ENCODE assay signal across 11 cellular contexts in the genomic region with DNA sequence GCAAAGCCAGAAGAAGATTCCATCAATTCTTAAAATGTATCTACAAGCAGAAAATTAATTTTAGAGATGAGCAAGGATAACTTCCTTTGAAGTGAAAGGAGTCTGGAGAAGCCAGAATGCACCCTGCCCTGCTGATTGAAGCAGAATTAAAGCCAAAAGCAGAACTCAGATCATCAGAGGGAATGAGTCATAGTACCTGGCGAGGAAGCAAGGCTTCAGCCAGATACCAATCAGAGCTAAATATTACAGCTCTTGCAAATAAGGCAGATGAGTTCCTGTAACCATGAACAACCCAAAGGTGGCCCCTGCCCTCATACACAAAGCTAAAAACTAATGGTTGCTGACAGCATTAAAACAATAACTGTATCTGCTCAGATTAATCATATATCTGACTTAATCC. TPM values are rescaled to one million over a fixed set of nuclear protein-coding genes. Genes with fewer than 3 reads are reported as not detected.
DNase-seq lines count a peak whose midpoint lies in the region; ATAC-seq, FAIRE-seq and TF ChIP-seq lines count a peak whose summit lies in the region.
"Had no signal": no experiment of that assay in that cellular context is flagged by ENCODE, and none has a peak within 500 bp of the region (broad histone marks: within the 10 kb centered on the region; RNA-seq: fewer than 3 reads in every experiment).

No MANE protein-coding gene starts in this region.

- intact Hi-C loops in K562 (cut with micrococcal nuclease), result no loop called here
- intact Hi-C loops in transverse colon (cut with DNase I; ENCODE audit: low total_unique reads), result no loop called here

- H3K27ac ChIP-seq in K562 (ENCODE audit: extremely low read depth, low read depth, low read length), result no peak overlapping the region
- peak overlapping the region; percentile 47 for H3K27ac ChIP-seq in osteoblast (ENCODE audit: low read depth, low read length)
- H3K27ac ChIP-seq in transverse colon, result no peak overlapping the region
- H3K27ac ChIP-seq: suprapubic skin had no signal

- DNase-seq in GM03348 (ENCODE audit: low spot score) (peak; percentile 35), NB4 (ENCODE audit: low read depth) (peak; percentile 45), K562 (ENCODE audit: extremely low read depth in 1 of 4, low spot score in 3 of 4) (no peak), osteoblast (ENCODE audit: insufficient read length, low spot score, missing footprints) (peak; percentile 68), transverse colon (no peak)
- DNase-seq in stimulated activated naive CD4-positive, alpha-beta T cell treated with Interleukin-2 at 50 U/mL for 16 hours (lab: John Stamatoyannopoulos, UW), result no peak
- DNase-seq: foreskin melanocyte, NCI-H774 had no signal

- no peak overlapping the region for H3K9ac ChIP-seq in K562 (ENCODE audit: insufficient read depth in 1 of 2, low read depth in 2 of 2, low read length in 2 of 2)

- no peak for TF ChIP-seq CTCF in NB4 (IDR thresholded peaks at IDR 0.05; ENCODE audit: low read depth, low read length)
- no peak for TF ChIP-seq CTCF in K562 (IDR thresholded peaks at IDR 0.05 in 2 of 3, conservative IDR thresholded peaks at IDR 0.05 in 1 of 3; ENCODE audit: insufficient read depth in 2 of 3, low read depth in 1 of 3, low read length in 3 of 3)
- TF ChIP-seq CTCF in osteoblast (IDR thresholded peaks at IDR 0.05; ENCODE audit: extremely low read depth, low read depth, low read length), result no peak
- TF ChIP-seq CTCF in transverse colon (IDR thresholded peaks at IDR 0.05), result no peak

- H3K4me2 ChIP-seq in K562 (ENCODE audit: insufficient read depth, low read length) (no peak overlapping the region), osteoblast (ENCODE audit: insufficient read depth, low read length) (peak overlapping the region; percentile 34)

- H3K27me3 ChIP-seq in K562 (ENCODE audit: control insufficient read depth in 2 of 2, insufficient read depth in 2 of 2, low read length in 2 of 2), result no peaks in the 10 kb centered on the region
- H3K27me3 ChIP-seq in osteoblast (ENCODE audit: insufficient read depth, low read length), result no peaks in the 10 kb centered on the region
- peaks cover 10% of the 10 kb centered on the region for H3K27me3 ChIP-seq in transverse colon

- POLR2A ChIA-PET in K562 (lab: Yijun Ruan, JAX), result interaction anchor here (0.6 to 0.7 kb wide), 2 partner anchors 14 to 79 kb away, joined by 3 read pairs; no protein-coding TSS in a partner anchor

- TF ChIP-seq EP300 in K562 (IDR thresholded peaks at IDR 0.05; ENCODE audit: low read length) (no peak), transverse colon (IDR thresholded peaks at IDR 0.05; ENCODE audit: low read depth) (no peak)

- H3K36me3 ChIP-seq in K562 (ENCODE audit: control insufficient read depth, insufficient read depth, low read length), result no peaks in the 10 kb centered on the region
- no peaks in the 10 kb centered on the region for H3K36me3 ChIP-seq in osteoblast (ENCODE audit: insufficient read depth, low read length)
- H3K36me3 ChIP-seq in transverse colon, result no peaks in the 10 kb centered on the region
- H3K36me3 ChIP-seq: suprapubic skin had no signal

- H3K9me3 ChIP-seq in K562 (replicated peaks; ENCODE audit: control insufficient read depth, insufficient read depth, low read depth, low read length), result no peaks in the 10 kb centered on the region; the same call in 1 of the 2 replicates
- H3K9me3 ChIP-seq in osteoblast (ENCODE audit: low read depth, low read length), result no peaks in the 10 kb centered on the region
- peaks cover 5 to 14% of the 10 kb centered on the region in 2 donors for H3K9me3 ChIP-seq in transverse colon

- 0% methylated on average over 1 of the region's 1 CpG for WGBS in K562 (ENCODE audit: insufficient coverage, low coverage, missing lambda C conversion rate)
- WGBS in transverse colon (ENCODE audit: low coverage in 1 of 2), 2 donors, result 16% methylated on average over 1 of the region's 1 CpG; no CpG with 5 or more reads in 1 of the 2 donors

- H4K20me1 ChIP-seq in K562 (replicated peaks; ENCODE audit: control insufficient read depth, insufficient read depth, low read length) (no peaks in the 10 kb centered on the region), osteoblast (ENCODE audit: insufficient read depth, low read length) (no peaks in the 10 kb centered on the region)

- in situ Hi-C loops in K562 (cut with MboI), result no loop called here
- in situ Hi-C loops in transverse colon (cut with MboI; ENCODE audit: low pct_ligation_motif_present in 1 of 4, low pct_unique_long_range_greater_than_20kb in 1 of 4, low sequenced_read_pairs in 3 of 4), result no loop called here

- CTCF ChIA-PET in K562 (lab: Yijun Ruan, JAX; ENCODE audit: low intra/inter-chr PET ratio), result no interaction called here

- H2AFZ ChIP-seq in K562 (ENCODE audit: low read depth, low read length) (no peak overlapping the region), osteoblast (ENCODE audit: low read length) (no peak overlapping the region)

- BruUV-seq in K562 (replicated peaks; lab: Mats Ljungman, UMichigan), result no TSS peak

- ATAC-seq in K562, result no peak
- ATAC-seq in GM18870 (IDR thresholded peaks at IDR 0.05; ENCODE audit: unreplicated experiment), result no peak
- ATAC-seq in GM19351 (IDR thresholded peaks at IDR 0.05; ENCODE audit: unreplicated experiment), result no peak

- no peak overlapping the region for H3K4me3 ChIP-seq in NB4 (ENCODE audit: low read depth, low read length)
- H3K4me3 ChIP-seq in K562, result no peak overlapping the region
- no peak overlapping the region for H3K4me3 ChIP-seq in osteoblast (ENCODE audit: insufficient read depth, low read length)
- no peak overlapping the region for H3K4me3 ChIP-seq in transverse colon
- H3K4me3 ChIP-seq: suprapubic skin had no signal

- no peak for TF ChIP-seq RAD21 in K562 (CRISPR knock-in tag; conservative IDR thresholded peaks at IDR 0.05 in 1 of 2, IDR thresholded peaks at IDR 0.05 in 1 of 2)

- H3K4me1 ChIP-seq in K562 (replicated peaks in 1 of 2; ENCODE audit: control insufficient read depth in 2 of 2, insufficient read depth in 2 of 2, low read length in 2 of 2), result no peaks in the 10 kb centered on the region
- peaks cover 23% of the 10 kb centered on the region for H3K4me1 ChIP-seq in osteoblast (ENCODE audit: insufficient read depth, low read length)
- H3K4me1 ChIP-seq in transverse colon, result no peaks in the 10 kb centered on the region

- no peak for FAIRE-seq in K562 (lab: Jason Lieb, UNC)

- no peaks in the 10 kb centered on the region for H3K9me1 ChIP-seq in K562 (ENCODE audit: control insufficient read depth, insufficient read depth, low read length)

- TF ChIP-seq POLR2A in NB4 (IDR thresholded peaks at IDR 0.05; ENCODE audit: extremely low read depth, insufficient read length) (no peak), K562 (conservative IDR thresholded peaks at IDR 0.05) (no peak), transverse colon (IDR thresholded peaks at IDR 0.05) (no peak)

- H3K79me2 ChIP-seq in K562 (ENCODE audit: control insufficient read depth, insufficient read depth, low read length) (no peaks in the 10 kb centered on the region), osteoblast (ENCODE audit: insufficient read depth, low read length) (peaks cover 22% of the 10 kb centered on the region)

TF ChIP-seq in K562, 482 proteins besides CTCF, POLR2A, EP300 and RAD21 (continues in another document):
- TF ChIP-seq ZNF766 (CRISPR knock-in tag; conservative IDR thresholded peaks at IDR 0.05) (no peak), SPI1 (IDR thresholded peaks at IDR 0.05; ENCODE audit: borderline replicate concordance, low read depth, low read length) (0 out of 2 replicates have a peak, but pooled peaks have one; percentile 25)

RNA-seq across cellular contexts. Expression of a gene that starts 10.4 kb away (rescaled TPM):
- 0.21 TPM in 2 replicates for total RNA-seq in K562 (2011; cell fraction: chromatin; rRNA removed; ENCODE audit: low replicate concordance)
- total RNA-seq in K562 (2011; cell fraction: nucleolus; rRNA removed), result 0.13 and 0.17 TPM in 2 replicates
- total RNA-seq in K562 (2011; cell fraction: nucleoplasm; rRNA removed), result 0.22 and 0.46 TPM in 2 replicates
- total RNA-seq in K562 (2014; rRNA removed) (0.14 and 0.53 TPM in 2 replicates), K562 (2014; rRNA removed; fragmentation: Illumina TruSeq; extraction: Trizol) (0.29 and 0.33 TPM in 2 replicates), K562 (2015; rRNA removed; fragmentation: Illumina TruSeq; extraction: Trizol) (0.18 and 0.30 TPM in 2 replicates), K562 (2021) (0.24 and 0.36 TPM in 2 replicates), osteoblast (9.8 and 12.4 TPM in 2 replicates), transverse colon (1 to 10 TPM in 1 of 4 donors, under 1 TPM in 1, not detected in 2; 0.55 to 1.3 TPM)
- polyA plus RNA-seq in K562 (2011; rRNA removed) (0.21 and 0.46 TPM in 2 replicates), K562 (2014; fragmentation: Illumina TruSeq; extraction: Trizol) (0.21 and 0.26 TPM in 2 replicates), K562 (2014; fragmentation: Nextera tagmentation; extraction: Ambion mirVana) (under 1 TPM; 0.07 to 0.08 TPM), K562 (2014; rRNA removed) (0.17 and 0.28 TPM in 2 replicates)
- polyA plus RNA-seq in K562 (2011; cell fraction: cytosol; rRNA removed), result 0.12 and 0.28 TPM in 2 replicates
- 0.20 and 0.35 TPM in 2 replicates for polyA plus RNA-seq in K562 (2011; cell fraction: nucleus; rRNA removed)
- polyA plus RNA-seq in K562 (2012), result 0.24 and 0.27 TPM in 2 replicates
- polyA minus RNA-seq in K562 (2011; rRNA and poly(A)+ RNA removed), result 0.25 and 0.93 TPM in 2 replicates
- polyA minus RNA-seq in K562 (2011; cell fraction: cytosol; rRNA and poly(A)+ RNA removed), result 0.29 and 1.3 TPM in 2 replicates
- polyA minus RNA-seq in K562 (2011; cell fraction: nucleus; rRNA and poly(A)+ RNA removed), result 0.40 and 1.6 TPM in 2 replicates

RNA-seq across cellular contexts. Expression of a gene that starts 24.3 kb away (rescaled TPM):
- total RNA-seq in K562 (2011; cell fraction: chromatin; rRNA removed; ENCODE audit: low replicate concordance), result 16.7 and 25.5 TPM in 2 replicates
- 9.7 and 14.6 TPM in 2 replicates for total RNA-seq in K562 (2011; cell fraction: nucleolus; rRNA removed)
- 14.4 and 29.3 TPM in 2 replicates for total RNA-seq in K562 (2011; cell fraction: nucleoplasm; rRNA removed)
- 37.3 and 48.8 TPM in 2 replicates for total RNA-seq in K562 (2014; rRNA removed)
- total RNA-seq in K562 (2014; rRNA removed; fragmentation: Illumina TruSeq; extraction: Trizol), result 69.1 and 80.5 TPM in 2 replicates
- 64.1 and 73.3 TPM in 2 replicates for total RNA-seq in K562 (2015; rRNA removed; fragmentation: Illumina TruSeq; extraction: Trizol)
- total RNA-seq in K562 (2021), result 52.5 and 53.4 TPM in 2 replicates
- 45.8 and 63.4 TPM in 2 replicates for polyA plus RNA-seq in K562 (2011; rRNA removed)
- 16.2 and 22.3 TPM in 2 replicates for polyA plus RNA-seq in K562 (2011; cell fraction: cytosol; rRNA removed)
- 23.6 and 30.5 TPM in 2 replicates for polyA plus RNA-seq in K562 (2011; cell fraction: nucleus; rRNA removed)
- polyA plus RNA-seq in K562 (2012), result 44.8 and 62.8 TPM in 2 replicates
- polyA plus RNA-seq in K562 (2014; fragmentation: Illumina TruSeq; extraction: Trizol), result 59.8 and 76.2 TPM in 2 replicates
- polyA plus RNA-seq in K562 (2014; fragmentation: Nextera tagmentation; extraction: Ambion mirVana), result 100 to 1,000 TPM; 166 to 170 TPM
- polyA plus RNA-seq in K562 (2014; rRNA removed), result 63.9 and 76.3 TPM in 2 replicates
- polyA minus RNA-seq in K562 (2011; rRNA and poly(A)+ RNA removed), result 48.9 and 61.4 TPM in 2 replicates
- polyA minus RNA-seq in K562 (2011; cell fraction: cytosol; rRNA and poly(A)+ RNA removed), result 18.7 and 21.3 TPM in 2 replicates
- 12.9 and 18.4 TPM in 2 replicates for polyA minus RNA-seq in K562 (2011; cell fraction: nucleus; rRNA and poly(A)+ RNA removed)
- 43.1 and 47.1 TPM in 2 replicates for total RNA-seq in osteoblast
- 10 to 100 TPM in 3 of 4 donors, 1 to 10 TPM in 1; 4.6 to 48.3 (median 18.7) TPM for total RNA-seq in transverse colon

Comparison
In these comparisons a context has a peak if more than half of its experiments do, and no peak if none do; other contexts are left out.
1. DNase-seq: peak in GM03348 (single experiment), NB4 (single experiment) and osteoblast (single experiment); none in K562 (0 of 4), transverse colon (single experiment) and stimulated activated naive CD4-positive, alpha-beta T cell treated with Interleukin-2 at 50 U/mL for 16 hours (single experiment).